20 cellular contexts compared by ENCODE assay signal in genomic region chr1:87236585-87236984, GRCh38.
A peak's percentile ranks its signal among the peaks of the same experiment; 100 is the strongest.
DNase-seq lines count a peak whose midpoint lies in the region; ATAC-seq, FAIRE-seq and TF ChIP-seq lines count a peak whose summit lies in the region.
"Had no signal": no experiment of that assay in that cellular context is flagged by ENCODE, and none has a peak within 500 bp of the region (broad histone marks: within the 10 kb centered on the region; RNA-seq: fewer than 3 reads in every experiment).

No MANE protein-coding gene starts in this region.

- no peak overlapping the region for H3K23ac ChIP-seq in mesenchymal stem cell (ENCODE audit: low read length in 2 of 2)

- DNase-seq in ELR (ENCODE audit: low read depth), result peak; percentile 62
- peak; percentile 52 for DNase-seq in M059J (ENCODE audit: low read depth)
- peak; percentile 23 for DNase-seq in bronchial epithelial cell (ENCODE audit: low read depth)
- DNase-seq in mesenchymal stem cell, result peak; percentile 16
- no peak for DNase-seq in NCI-H1417 treated with DMSO at 0.1 percent for 48 hours (lab: John Stamatoyannopoulos, UW)
- DNase-seq in natural killer cell treated with Interleukin-12 subunit alpha and Interleukin-12 subunit beta and Interleukin-15 and Interleukin-18, amount 100 ng/mL, for 72 hours (ENCODE audit: low spot score), result no peak
- no peak for DNase-seq in activated T-cell treated with anti-CD3 and anti-CD28 coated beads, Interleukin-2, amount 50 U/mL, for 4 hours
- DNase-seq in GM10248 (ENCODE audit: extremely low spot score), result no peak
- DNase-seq: ACHN; CD8-positive, alpha-beta memory T cell; Karpas-422; NCI-H1436; NCI-H2081; NCI-H2227 treated with DMSO at 0.1 percent for 48 hours; NCI-H526 treated with DMSO at 0.1 percent for 48 hours; SW 1271 had no signal

- H3K9ac ChIP-seq in mesenchymal stem cell (ENCODE audit: low read length), result peak overlapping the region; percentile 13

- POLR2A ChIA-PET in GM10248 (lab: Yijun Ruan, JAX), result no interaction called here

- H2BK120ac ChIP-seq in mesenchymal stem cell (ENCODE audit: low read depth, low read length), result no peak overlapping the region

- H3K4ac ChIP-seq in mesenchymal stem cell (ENCODE audit: low read depth in 1 of 2, low read length in 2 of 2), result no peak overlapping the region

- no peaks in the 10 kb centered on the region for H3K4me1 Mint-ChIP-seq in natural killer cell treated with Interleukin-12 subunit alpha and Interleukin-12 subunit beta and Interleukin-15 and Interleukin-18, amount 100 ng/mL, for 72 hours (ENCODE audit: low read depth in 2 of 2)
- no peaks in the 10 kb centered on the region for H3K4me1 Mint-ChIP-seq in activated T-cell treated with anti-CD3 and anti-CD28 coated beads, Interleukin-2, amount 50 U/mL, for 4 hours (ENCODE audit: low read depth)
- H3K4me1 Mint-ChIP-seq: B cell; CD8-positive, alpha-beta memory T cell had no signal

- no peaks in the 10 kb centered on the region for H3K4me1 ChIP-seq in mesenchymal stem cell (ENCODE audit: control insufficient read depth, insufficient read depth, low read depth, low read length)

- no peak overlapping the region for H4K91ac ChIP-seq in mesenchymal stem cell (ENCODE audit: low read length)

- no peak for ATAC-seq in natural killer cell treated with Interleukin-12 subunit alpha and Interleukin-12 subunit beta and Interleukin-15 and Interleukin-18, amount 100 ng/mL, for 72 hours
- no peak for ATAC-seq in activated T-cell treated with anti-CD3 and anti-CD28 coated beads, Interleukin-2, amount 50 U/mL, for 4 hours
- ATAC-seq: GM12878 had no signal

- no peaks in the 10 kb centered on the region for H3K36me3 Mint-ChIP-seq in natural killer cell treated with Interleukin-12 subunit alpha and Interleukin-12 subunit beta and Interleukin-15 and Interleukin-18, amount 100 ng/mL, for 72 hours
- no peaks in the 10 kb centered on the region for H3K36me3 Mint-ChIP-seq in activated T-cell treated with anti-CD3 and anti-CD28 coated beads, Interleukin-2, amount 50 U/mL, for 4 hours (ENCODE audit: insufficient read depth)
- H3K36me3 Mint-ChIP-seq: CD8-positive, alpha-beta memory T cell had no signal

- H3K9me3 ChIP-seq in mesenchymal stem cell (ENCODE audit: control insufficient read depth, low read length), result no peaks in the 10 kb centered on the region
- H3K9me3 ChIP-seq: SJSA1 had no signal

- no peak for FAIRE-seq in bronchial epithelial cell (lab: Jason Lieb, UNC)
- FAIRE-seq: GM12878 had no signal

- no peak for TF ChIP-seq CTCF in bronchial epithelial cell (IDR thresholded peaks at IDR 0.05; ENCODE audit: insufficient read depth, low read length, severe bottlenecking)
- no peak for TF ChIP-seq CTCF in GM10248 (IDR thresholded peaks at IDR 0.05; ENCODE audit: control extremely low read depth, extremely low read depth, low read depth, missing control alignments)

- no peak overlapping the region for H2BK5ac ChIP-seq in mesenchymal stem cell (ENCODE audit: low read depth, low read length, poor library complexity, severe bottlenecking)

- no peak overlapping the region for H2AK5ac ChIP-seq in mesenchymal stem cell (ENCODE audit: low read length, severe bottlenecking)

- H3K27ac ChIP-seq in mesenchymal stem cell (ENCODE audit: low read length, poor library complexity, severe bottlenecking), result no peak overlapping the region
- H3K27ac ChIP-seq: HL-60, SJSA1 had no signal

- no peak overlapping the region for H3K18ac ChIP-seq in mesenchymal stem cell (ENCODE audit: low read depth in 1 of 2, low read length in 2 of 2)

- H2BK15ac ChIP-seq in mesenchymal stem cell (ENCODE audit: low read depth, poor library complexity, severe bottlenecking), result no peak overlapping the region

- H3K36me3 ChIP-seq in bronchial epithelial cell (ENCODE audit: control insufficient read depth, insufficient read depth, low read length), result no peaks in the 10 kb centered on the region
- H3K36me3 ChIP-seq in mesenchymal stem cell (ENCODE audit: control insufficient read depth in 1 of 2, insufficient read depth in 2 of 2, low read depth in 1 of 2, low read length in 2 of 2), result no peaks in the 10 kb centered on the region
- H3K36me3 ChIP-seq: SJSA1 had no signal

- H3K4me2 ChIP-seq in mesenchymal stem cell (ENCODE audit: low read length, poor library complexity, severe bottlenecking), result no peak overlapping the region

- no peak overlapping the region for H3K14ac ChIP-seq in mesenchymal stem cell (ENCODE audit: low read length in 2 of 2)

- no peak overlapping the region for H3K27ac Mint-ChIP-seq in natural killer cell treated with Interleukin-12 subunit alpha and Interleukin-12 subunit beta and Interleukin-15 and Interleukin-18, amount 100 ng/mL, for 72 hours
- H3K27ac Mint-ChIP-seq: B cell; CD8-positive, alpha-beta memory T cell had no signal

- no peak overlapping the region for H4K8ac ChIP-seq in mesenchymal stem cell (ENCODE audit: low read length)

- no peak overlapping the region for H2BK12ac ChIP-seq in mesenchymal stem cell (ENCODE audit: low read length in 2 of 2)

- WGBS in mesenchymal stem cell, result 85% methylated on average over 1 of the region's 2 CpGs

- no peak overlapping the region for H2AFZ ChIP-seq in mesenchymal stem cell (ENCODE audit: low read depth, low read length)

- no peaks in the 10 kb centered on the region for H3K79me1 ChIP-seq in mesenchymal stem cell (replicated peaks; ENCODE audit: low read length, poor library complexity, severe bottlenecking)

- H3K4me3 ChIP-seq in bronchial epithelial cell (ENCODE audit: low read depth, low read length), result no peak overlapping the region
- no peak overlapping the region for H3K4me3 ChIP-seq in mesenchymal stem cell (ENCODE audit: insufficient read depth in 1 of 2, low read depth in 1 of 2, low read length in 2 of 2)
- H3K4me3 ChIP-seq: GM12878, SJSA1 had no signal

- peaks cover 8 to 11% of the 10 kb centered on the region in 2 donors for H3K27me3 Mint-ChIP-seq in natural killer cell treated with Interleukin-12 subunit alpha and Interleukin-12 subunit beta and Interleukin-15 and Interleukin-18, amount 100 ng/mL, for 72 hours
- H3K27me3 Mint-ChIP-seq in activated T-cell treated with anti-CD3 and anti-CD28 coated beads, Interleukin-2, amount 50 U/mL, for 4 hours (ENCODE audit: low read depth), result peaks cover 12% of the 10 kb centered on the region

- H3K9me3 Mint-ChIP-seq in natural killer cell treated with Interleukin-12 subunit alpha and Interleukin-12 subunit beta and Interleukin-15 and Interleukin-18, amount 100 ng/mL, for 72 hours, result no peaks in the 10 kb centered on the region
- H3K9me3 Mint-ChIP-seq in activated T-cell treated with anti-CD3 and anti-CD28 coated beads, Interleukin-2, amount 50 U/mL, for 4 hours, result no peaks in the 10 kb centered on the region
- H3K9me3 Mint-ChIP-seq: CD8-positive, alpha-beta memory T cell had no signal

- CTCF ChIA-PET in GM10248 (lab: Yijun Ruan, JAX), result no interaction called here

- H3K27me3 ChIP-seq in bronchial epithelial cell (ENCODE audit: control insufficient read depth, insufficient read depth, low read length), result no peaks in the 10 kb centered on the region
- H3K27me3 ChIP-seq in mesenchymal stem cell (ENCODE audit: control insufficient read depth in 1 of 2, insufficient read depth in 1 of 2, low read length in 2 of 2), result no peaks in the 10 kb centered on the region
- H3K27me3 ChIP-seq: SJSA1 had no signal

- no peak overlapping the region for H3K4me3 Mint-ChIP-seq in natural killer cell treated with Interleukin-12 subunit alpha and Interleukin-12 subunit beta and Interleukin-15 and Interleukin-18, amount 100 ng/mL, for 72 hours
- H3K4me3 Mint-ChIP-seq in activated T-cell treated with anti-CD3 and anti-CD28 coated beads, Interleukin-2, amount 50 U/mL, for 4 hours, result no peak overlapping the region
- H3K4me3 Mint-ChIP-seq: B cell; CD8-positive, alpha-beta memory T cell had no signal

Comparison
In these comparisons a context has a peak if more than half of its experiments do, and no peak if none do; other contexts are left out.
1. DNase-seq: peak in ELR (single experiment), M059J (single experiment), bronchial epithelial cell (single experiment) and mesenchymal stem cell (single experiment); none in NCI-H1417 treated with DMSO at 0.1 percent for 48 hours (single experiment), natural killer cell treated with Interleukin-12 subunit alpha and Interleukin-12 subunit beta and Interleukin-15 and Interleukin-18, amount 100 ng/mL, for 72 hours (single experiment), activated T-cell treated with anti-CD3 and anti-CD28 coated beads, Interleukin-2, amount 50 U/mL, for 4 hours (single experiment) and GM10248 (single experiment).